Comparison of ENCODE assay signal across 17 cellular contexts in genomic region chr17:61392679-61393078, GRCh38. TPM values are rescaled to one million over a fixed set of nuclear protein-coding genes. Genes with fewer than 3 reads are reported as not detected.
DNase-seq lines count a peak whose midpoint lies in the region; ATAC-seq and TF ChIP-seq lines count a peak whose summit lies in the region.
"Had no signal": no experiment of that assay in that cellular context is flagged by ENCODE, and none has a peak within 500 bp of the region (broad histone marks: within the 10 kb centered on the region; RNA-seq: fewer than 3 reads in every experiment).

No MANE protein-coding gene starts in this region.

- H3K27ac Mint-ChIP-seq in Caco-2 (ENCODE audit: unreplicated experiment) (peak overlapping the region; percentile 2), mesothelial cell of epicardium (peak overlapping the region; percentile 50)
- H3K27ac Mint-ChIP-seq: CD4-positive, CD25-positive, alpha-beta regulatory T cell; CD8-positive, alpha-beta memory T cell had no signal

- no peak overlapping the region for H2AFZ ChIP-seq in IMR-90 (replicated peaks; ENCODE audit: low read length, poor library complexity)
- H2AFZ ChIP-seq: GM23248 had no signal

- no peak for DNase-seq in Caco-2
- no peak for DNase-seq in IMR-90
- DNase-seq in mesothelial cell of epicardium (ENCODE audit: low spot score in 2 of 2, unreplicated experiment in 2 of 2) = no peak
- peak; percentile 9 for DNase-seq in retina
- no peak for DNase-seq in glomerular visceral epithelial cell (ENCODE audit: extremely low spot score)
- no peak for DNase-seq in NCI-H748 treated with DMSO at 0.1 percent for 48 hours (lab: John Stamatoyannopoulos, UW)
- DNase-seq: ACHN; BE2C; C1 segment of cervical spinal cord; CD4-positive, CD25-positive, alpha-beta regulatory T cell; CD8-positive, alpha-beta memory T cell; COR-L47; GM23248; HCEC 1CT had no signal

- H3K4me1 Mint-ChIP-seq in Caco-2 (ENCODE audit: low read depth, unreplicated experiment) = peaks cover 24% of the 10 kb centered on the region
- peaks cover 68% of the 10 kb centered on the region for H3K4me1 Mint-ChIP-seq in mesothelial cell of epicardium

- H3K9me3 Mint-ChIP-seq in Caco-2 (ENCODE audit: unreplicated experiment) (no peaks in the 10 kb centered on the region), mesothelial cell of epicardium (no peaks in the 10 kb centered on the region)
- H3K9me3 Mint-ChIP-seq: CD4-positive, CD25-positive, alpha-beta regulatory T cell; CD8-positive, alpha-beta memory T cell; IgD-negative memory B cell had no signal

- no peak overlapping the region for H4K5ac ChIP-seq in IMR-90 (ENCODE audit: low read depth, low read length)

- TF ChIP-seq RAD21 in IMR-90 (IDR thresholded peaks at IDR 0.05; ENCODE audit: low read length) = no peak

- H3K36me3 Mint-ChIP-seq in Caco-2 (ENCODE audit: insufficient read depth, unreplicated experiment) = peaks cover 15% of the 10 kb centered on the region
- peaks cover 13% of the 10 kb centered on the region for H3K36me3 Mint-ChIP-seq in mesothelial cell of epicardium

- peak overlapping the region; percentile 2 for H3K4ac ChIP-seq in IMR-90 (ENCODE audit: low read depth, low read length)

- no peak overlapping the region for H2BK20ac ChIP-seq in IMR-90 (ENCODE audit: low read depth, low read length)

- H3K4me3 ChIP-seq in Caco-2 (ENCODE audit: low read depth, low read length) = no peak overlapping the region
- H3K4me3 ChIP-seq in IMR-90 (ENCODE audit: insufficient read depth, low read depth, low read length) = no peak overlapping the region
- H3K4me3 ChIP-seq: GM23248 had no signal

- no peak overlapping the region for H3K4me2 ChIP-seq in IMR-90 (ENCODE audit: low read depth, low read length)

- H2BK5ac ChIP-seq in IMR-90 (ENCODE audit: low read depth, low read length, poor library complexity, severe bottlenecking) = no peak overlapping the region

- H3K56ac ChIP-seq in IMR-90 (ENCODE audit: extremely low read depth, insufficient read depth, low read length) = no peak overlapping the region

- no peaks in the 10 kb centered on the region for H3K36me3 ChIP-seq in Caco-2 (ENCODE audit: control insufficient read depth, insufficient read depth, low read length)
- peaks cover 2% of the 10 kb centered on the region; the same call in 1 of the 2 replicates for H3K36me3 ChIP-seq in IMR-90 (ENCODE audit: control insufficient read depth, insufficient read depth, low read length)

- H3K27ac ChIP-seq in IMR-90 (ENCODE audit: insufficient read depth, low read length) = no peak overlapping the region
- H3K27ac ChIP-seq: GM23248, HL-60 had no signal

- peaks cover 6% of the 10 kb centered on the region; the same call in 1 of the 2 replicates for H4K20me1 ChIP-seq in IMR-90 (ENCODE audit: insufficient read depth, low read length)

- 90% methylated on average over 2 of the region's 3 CpGs; no CpG with 5 or more reads in 1 of the 2 experiments for WGBS in IMR-90 (ENCODE audit: extremely low coverage in 2 of 2, insufficient read length in 1 of 2), 2 experiments

- no peak for TF ChIP-seq CTCF in Caco-2 (IDR thresholded peaks at IDR 0.05; ENCODE audit: insufficient read depth in 1 of 2, low read depth in 1 of 2, low read length in 1 of 2, severe bottlenecking in 1 of 2, unreplicated experiment in 1 of 2)
- TF ChIP-seq CTCF in IMR-90 (conservative IDR thresholded peaks at IDR 0.05; ENCODE audit: low read depth, low read length) = no peak
- TF ChIP-seq CTCF in mesothelial cell of epicardium (IDR thresholded peaks at IDR 0.05; ENCODE audit: unreplicated experiment) = no peak

- no peak overlapping the region for H3K18ac ChIP-seq in IMR-90 (ENCODE audit: low read depth, low read length)

- dilution Hi-C loops in IMR-90 (cut with HindIII; ENCODE audit: low sequenced_read_pairs, unreplicated experiment) = no loop called here

- no peak overlapping the region; the same call in 1 of the 2 replicates for H3K23ac ChIP-seq in IMR-90 (ENCODE audit: low read depth, low read length)

- H3K27me3 ChIP-seq in Caco-2 (replicated peaks; ENCODE audit: control insufficient read depth, insufficient read depth, low read length) (no peaks in the 10 kb centered on the region), IMR-90 (ENCODE audit: control insufficient read depth, insufficient read depth, low read length) (no peaks in the 10 kb centered on the region)
- H3K27me3 ChIP-seq: BE2C had no signal

- no peaks in the 10 kb centered on the region for H3K27me3 Mint-ChIP-seq in Caco-2 (ENCODE audit: insufficient read depth, unreplicated experiment)
- H3K27me3 Mint-ChIP-seq in mesothelial cell of epicardium (ENCODE audit: low read depth) = no peaks in the 10 kb centered on the region

- no peak overlapping the region for H3K4me3 Mint-ChIP-seq in Caco-2 (ENCODE audit: unreplicated experiment)
- H3K4me3 Mint-ChIP-seq in mesothelial cell of epicardium = no peak overlapping the region
- H3K4me3 Mint-ChIP-seq: CD4-positive, CD25-positive, alpha-beta regulatory T cell; CD8-positive, alpha-beta memory T cell had no signal

- peak overlapping the region in 1 of 2 experiments; percentile 4; a peak in 1 of 4 replicates for H4K8ac ChIP-seq in IMR-90 (ENCODE audit: low read depth in 2 of 2, low read length in 2 of 2)

- no peak overlapping the region for H2BK15ac ChIP-seq in IMR-90 (ENCODE audit: low read depth, low read length)

- in situ Hi-C loops in IMR-90 (cut with MboI; ENCODE audit: low sequenced_read_pairs) = loop anchor here (5.0 kb wide), 3 partner anchors 80 to 390 kb away; no protein-coding TSS in a partner anchor

- POLR2A ChIA-PET in Caco-2 (lab: Charles Lee) (no interaction called here), IMR-90 (lab: Charles Lee; ENCODE audit: unreplicated experiment) (no interaction called here)

- 0 out of 2 replicates have a peak overlapping the region, but pooled peaks have one; percentile 43 for H4K91ac ChIP-seq in IMR-90 (ENCODE audit: insufficient read depth, low read depth, low read length)

- BruUV-seq in Caco-2 (replicated peaks; lab: Mats Ljungman, UMichigan) (no TSS peak), IMR-90 (replicated peaks; lab: Mats Ljungman, UMichigan) (no TSS peak)

- no peaks in the 10 kb centered on the region for H3K9me3 ChIP-seq in Caco-2
- H3K9me3 ChIP-seq in IMR-90 (ENCODE audit: control insufficient read depth, insufficient read depth, low read length) = no peaks in the 10 kb centered on the region
- H3K9me3 ChIP-seq: BE2C had no signal

- no peak for TF ChIP-seq POLR2A in IMR-90 (IDR thresholded peaks at IDR 0.05; ENCODE audit: low read depth, low read length)

- H3K79me1 ChIP-seq in IMR-90 (ENCODE audit: low read depth in 1 of 2, low read length in 2 of 2) = peaks cover 10 to 81% of the 10 kb centered on the region in 2 experiments

- H2BK120ac ChIP-seq in IMR-90 (ENCODE audit: low read depth, low read length) = 0 out of 2 replicates have a peak overlapping the region, but pooled peaks have one; percentile 10

- peak overlapping the region; percentile 96 for H2AK5ac ChIP-seq in IMR-90 (ENCODE audit: low read depth, low read length)

- H3K4me1 ChIP-seq in Caco-2 (peaks cover 29% of the 10 kb centered on the region), IMR-90 (ENCODE audit: control insufficient read depth, insufficient read depth, low read length) (peaks cover 26% of the 10 kb centered on the region)

- H2AK9ac ChIP-seq in IMR-90 (replicated peaks; ENCODE audit: low read depth, low read length, poor library complexity) = peak overlapping the region; percentile 57

- H3K9ac ChIP-seq in IMR-90 (ENCODE audit: low read depth, low read length) = no peak overlapping the region
- H3K9ac ChIP-seq: GM23248 had no signal

- CTCF ChIA-PET in Caco-2 (lab: Charles Lee) = no interaction called here
- CTCF ChIA-PET in IMR-90 (lab: Yijun Ruan, JAX) = no interaction called here

- H3K14ac ChIP-seq in IMR-90 (replicated peaks; ENCODE audit: low read depth, low read length) = 0 out of 2 replicates have a peak overlapping the region, but pooled peaks have one; percentile 40

- intact Hi-C loops in Caco-2 (cut with micrococcal nuclease; ENCODE audit: unreplicated experiment) (loop anchor here (5.0 kb wide), 2 partner anchors 35 to 155 kb away; no protein-coding TSS in a partner anchor), IMR-90 (cut with micrococcal nuclease) (loop anchor here (10.0 kb wide), 1 partner anchor 488 kb away; no protein-coding TSS in a partner anchor)

- peaks cover 27% of the 10 kb centered on the region for H3K9me1 ChIP-seq in IMR-90 (ENCODE audit: insufficient read depth, low read length)

- no peak for ATAC-seq in IMR-90 (ENCODE audit: low read depth)

TF ChIP-seq in IMR-90, 13 proteins besides CTCF, POLR2A, EP300 and RAD21 (continues in another document):
- no peak for TF ChIP-seq CEBPB (IDR thresholded peaks at IDR 0.05; ENCODE audit: low read depth, low read length)
- no peak for TF ChIP-seq ELK1 (IDR thresholded peaks at IDR 0.05; ENCODE audit: borderline replicate concordance, low read depth, low read length)
- TF ChIP-seq CHD1 (IDR thresholded peaks at IDR 0.05; ENCODE audit: low read depth, low read length) = no peak
- no peak for TF ChIP-seq SMC3 (IDR thresholded peaks at IDR 0.05; ENCODE audit: low read depth, low read length)
- no peak for TF ChIP-seq RCOR1 (IDR thresholded peaks at IDR 0.05; ENCODE audit: insufficient replicate concordance, low read length)
- no peak for TF ChIP-seq RFX5 (IDR thresholded peaks at IDR 0.05; ENCODE audit: low read depth, low read length)
- TF ChIP-seq MXI1 (IDR thresholded peaks at IDR 0.05; ENCODE audit: borderline replicate concordance, low read depth, low read length) = no peak
- no peak for TF ChIP-seq FOS (IDR thresholded peaks at IDR 0.05; ENCODE audit: low read depth, low read length)

RNA-seq across cellular contexts. Expression of gene TBX2, which starts 7.0 kb away (rescaled TPM):
- total RNA-seq in Caco-2 (2022) (8.9 and 11.5 TPM in 2 replicates), IMR-90 (2012; rRNA removed) (20.1 and 23.6 TPM in 2 replicates), mesothelial cell of epicardium (164 to 176 TPM (median 173 TPM) in 3 replicates)
- 64.1 and 69.2 TPM in 2 replicates for polyA plus RNA-seq in IMR-90 (2012; rRNA removed)
- polyA plus RNA-seq in IMR-90 (2012; cell fraction: cytosol; rRNA removed) = 41.5 and 81.3 TPM in 2 replicates
- 159 and 319 TPM in 2 replicates for polyA plus RNA-seq in IMR-90 (2012; cell fraction: nucleus; rRNA removed; ENCODE audit: low replicate concordance)
- total RNA-seq: CD4-positive, CD25-positive, alpha-beta regulatory T cell had no signal
- polyA plus RNA-seq: CD4-positive, CD25-positive, alpha-beta regulatory T cell; CD8-positive, alpha-beta memory T cell; IgD-negative memory B cell had no signal

RNA-seq across cellular contexts. Expression of gene TBX4, which starts 59.5 kb away (rescaled TPM):
- total RNA-seq in Caco-2 (2022) = 2.5 TPM in 2 replicates
- total RNA-seq in IMR-90 (2012; rRNA removed) = 0.28 TPM in 1 of 2 replicates, not detected in the other
- polyA plus RNA-seq in IMR-90 (2012; rRNA removed) = 0.05 TPM in 1 of 2 replicates, not detected in the other
- 0.04 TPM in 1 of 2 replicates, not detected in the other for polyA plus RNA-seq in IMR-90 (2012; cell fraction: cytosol; rRNA removed)
- 0.12 and 0.23 TPM in 2 replicates for polyA plus RNA-seq in IMR-90 (2012; cell fraction: nucleus; rRNA removed; ENCODE audit: low replicate concordance)
- 51.9 to 56.6 TPM (median 54.2 TPM) in 3 replicates for total RNA-seq in mesothelial cell of epicardium
- total RNA-seq: CD4-positive, CD25-positive, alpha-beta regulatory T cell; CD8-positive, alpha-beta memory T cell; GM23248; HT1080 had no signal
- polyA plus RNA-seq: CD4-positive, CD25-positive, alpha-beta regulatory T cell; CD8-positive, alpha-beta memory T cell; GM23248; IgD-negative memory B cell had no signal

Comparison
In these comparisons a context has a peak if more than half of its experiments do, and no peak if none do; other contexts are left out.
1. RNA of gene TBX4, which starts 59.5 kb away (total RNA-seq): 51.9 to 56.6 TPM in mesothelial cell of epicardium; 2.5 TPM in Caco-2 and 0.28 TPM in IMR-90; every median in the first group is over 10 times any median in the second.